ENCODE assay signal across 13 cellular contexts in genomic region chr10:18583575-18584270, GRCh38.
DNase-seq lines count a peak whose midpoint lies in the region; ATAC-seq and TF ChIP-seq lines count a peak whose summit lies in the region.
"Had no signal": no experiment of that assay in that cellular context is flagged by ENCODE, and none has a peak within 500 bp of the region (broad histone marks: within the 10 kb centered on the region; RNA-seq: fewer than 3 reads in every experiment).

No MANE protein-coding gene starts in this region.

- H3K9me3 ChIP-seq in KOPT-K1 (ENCODE audit: insufficient read depth, low read length, poor library complexity, severe bottlenecking), result peaks cover 21% of the 10 kb centered on the region
- no peaks in the 10 kb centered on the region for H3K9me3 ChIP-seq in adrenal gland (replicated peaks in 1 of 3)
- H3K9me3 ChIP-seq: BE2C had no signal

- no peak for ATAC-seq in activated CD8-positive, alpha-beta T cell treated with anti-CD3 and anti-CD28 coated beads, Interleukin-2, amount 10 ng/mL, durations not matched to agents 7 days and 5 days
- no peak for ATAC-seq in activated CD8-positive, alpha-beta T cell treated with anti-CD3 and anti-CD28 coated beads for 36 hours
- ATAC-seq in GM19397 (IDR thresholded peaks at IDR 0.05; ENCODE audit: unreplicated experiment), result no peak

- H3K27me3 Mint-ChIP-seq in activated CD8-positive, alpha-beta T cell treated with anti-CD3 and anti-CD28 coated beads, Interleukin-2, amount 10 ng/mL, durations not matched to agents 7 days and 5 days (ENCODE audit: low read depth), result no peaks in the 10 kb centered on the region
- no peaks in the 10 kb centered on the region for H3K27me3 Mint-ChIP-seq in activated CD8-positive, alpha-beta T cell treated with anti-CD3 and anti-CD28 coated beads for 36 hours
- no peaks in the 10 kb centered on the region for H3K27me3 Mint-ChIP-seq in progenitor cell of endocrine pancreas

- H3K4me3 ChIP-seq in adrenal gland, result no peak overlapping the region

- no peak for TF ChIP-seq POLR2A in adrenal gland (IDR thresholded peaks at IDR 0.05)

- intact Hi-C loops in activated CD8-positive, alpha-beta T cell treated with anti-CD3 and anti-CD28 coated beads for 36 hours (cut with micrococcal nuclease), result no loop called here
- intact Hi-C loops in adrenal gland (cut with DNase I), result no loop called here

- POLR2A ChIA-PET in activated CD8-positive, alpha-beta T cell treated with anti-CD3 and anti-CD28 coated beads, Interleukin-2, amount 10 ng/mL, durations not matched to agents 7 days and 5 days (lab: Charles Lee), result no interaction called here
- POLR2A ChIA-PET in activated CD8-positive, alpha-beta T cell treated with anti-CD3 and anti-CD28 coated beads for 36 hours (lab: Charles Lee), result no interaction called here

- H3K36me3 ChIP-seq in KOPT-K1 (ENCODE audit: insufficient read depth, low read length) (peaks cover 59% of the 10 kb centered on the region), adrenal gland (replicated peaks in 1 of 2) (no peaks in the 10 kb centered on the region)

- peak overlapping the region; percentile 58 for H3K27ac ChIP-seq in KOPT-K1 (ENCODE audit: low read depth, low read length, poor library complexity, severe bottlenecking)
- no peak overlapping the region for H3K27ac ChIP-seq in adrenal gland
- H3K27ac ChIP-seq: epithelial cell of prostate had no signal

- no peak overlapping the region for H3K4me3 Mint-ChIP-seq in activated CD8-positive, alpha-beta T cell treated with anti-CD3 and anti-CD28 coated beads, Interleukin-2, amount 10 ng/mL, durations not matched to agents 7 days and 5 days
- no peak overlapping the region for H3K4me3 Mint-ChIP-seq in activated CD8-positive, alpha-beta T cell treated with anti-CD3 and anti-CD28 coated beads for 36 hours
- H3K4me3 Mint-ChIP-seq in progenitor cell of endocrine pancreas (ENCODE audit: low read depth), result no peak overlapping the region

- no peaks in the 10 kb centered on the region for H3K27me3 ChIP-seq in adrenal gland
- H3K27me3 ChIP-seq: BE2C had no signal

- H3K4me1 Mint-ChIP-seq in activated CD8-positive, alpha-beta T cell treated with anti-CD3 and anti-CD28 coated beads, Interleukin-2, amount 10 ng/mL, durations not matched to agents 7 days and 5 days (ENCODE audit: low read depth), result peaks cover 36% of the 10 kb centered on the region
- H3K4me1 Mint-ChIP-seq in activated CD8-positive, alpha-beta T cell treated with anti-CD3 and anti-CD28 coated beads for 36 hours (ENCODE audit: low read depth), result peaks cover 16% of the 10 kb centered on the region
- H3K4me1 Mint-ChIP-seq in progenitor cell of endocrine pancreas (ENCODE audit: low read depth), result peaks cover 9% of the 10 kb centered on the region

- 79 to 95% (median 87%) methylated on average over 5 of the region's 5 CpGs for WGBS in adrenal gland, 4 donors

- peak overlapping the region; percentile 44 for H3K27ac Mint-ChIP-seq in activated CD8-positive, alpha-beta T cell treated with anti-CD3 and anti-CD28 coated beads, Interleukin-2, amount 10 ng/mL, durations not matched to agents 7 days and 5 days
- H3K27ac Mint-ChIP-seq in activated CD8-positive, alpha-beta T cell treated with anti-CD3 and anti-CD28 coated beads for 36 hours, result no peak overlapping the region
- no peak overlapping the region for H3K27ac Mint-ChIP-seq in progenitor cell of endocrine pancreas

- no peak for DNase-seq in activated CD8-positive, alpha-beta T cell treated with anti-CD3 and anti-CD28 coated beads, Interleukin-2, amount 10 ng/mL, durations not matched to agents 7 days and 5 days
- DNase-seq in activated CD8-positive, alpha-beta T cell treated with anti-CD3 and anti-CD28 coated beads for 36 hours, result no peak
- DNase-seq in adrenal gland, result no peak
- DNase-seq in progenitor cell of endocrine pancreas (ENCODE audit: low spot score, unreplicated experiment), result no peak
- no peak for DNase-seq in GM19238 (ENCODE audit: insufficient read length, low spot score)
- no peak for DNase-seq in NCI-H1105 (lab: John Stamatoyannopoulos, UW)
- DNase-seq: activated CD4-positive, alpha-beta T cell treated with anti-CD3 and anti-CD28 coated beads for 1 hour; BE2C; kidney glomerular epithelial cell; NCI-H774 had no signal

- H3K9me3 Mint-ChIP-seq in activated CD8-positive, alpha-beta T cell treated with anti-CD3 and anti-CD28 coated beads, Interleukin-2, amount 10 ng/mL, durations not matched to agents 7 days and 5 days (ENCODE audit: insufficient read depth), result peaks cover 8% of the 10 kb centered on the region
- peaks cover 2% of the 10 kb centered on the region for H3K9me3 Mint-ChIP-seq in activated CD8-positive, alpha-beta T cell treated with anti-CD3 and anti-CD28 coated beads for 36 hours
- peaks cover 3% of the 10 kb centered on the region for H3K9me3 Mint-ChIP-seq in progenitor cell of endocrine pancreas (ENCODE audit: low read depth)

- H3K4me1 ChIP-seq in adrenal gland (replicated peaks in 1 of 2), result no peaks in the 10 kb centered on the region
- H3K4me1 ChIP-seq: BE2C had no signal

- TF ChIP-seq CTCF in activated CD8-positive, alpha-beta T cell treated with anti-CD3 and anti-CD28 coated beads for 36 hours (IDR thresholded peaks at IDR 0.05), result no peak
- TF ChIP-seq CTCF in adrenal gland (IDR thresholded peaks at IDR 0.05) (peak in 4 of 6 experiments; percentile 6 to 21 (median 14)), progenitor cell of endocrine pancreas (IDR thresholded peaks at IDR 0.05; ENCODE audit: unreplicated experiment) (peak; percentile 32)

- CTCF ChIA-PET in activated CD8-positive, alpha-beta T cell treated with anti-CD3 and anti-CD28 coated beads, Interleukin-2, amount 10 ng/mL, durations not matched to agents 7 days and 5 days (lab: Charles Lee), result no interaction called here
- CTCF ChIA-PET in activated CD8-positive, alpha-beta T cell treated with anti-CD3 and anti-CD28 coated beads for 36 hours (lab: Charles Lee), result no interaction called here

- peaks cover 91% of the 10 kb centered on the region for H3K36me3 Mint-ChIP-seq in activated CD8-positive, alpha-beta T cell treated with anti-CD3 and anti-CD28 coated beads, Interleukin-2, amount 10 ng/mL, durations not matched to agents 7 days and 5 days (ENCODE audit: low read depth)
- peaks cover 81% of the 10 kb centered on the region for H3K36me3 Mint-ChIP-seq in activated CD8-positive, alpha-beta T cell treated with anti-CD3 and anti-CD28 coated beads for 36 hours (ENCODE audit: low read depth)
- peaks cover 45% of the 10 kb centered on the region for H3K36me3 Mint-ChIP-seq in progenitor cell of endocrine pancreas (ENCODE audit: insufficient read depth)
